ENCODE assay signal across 14 cellular contexts in genomic region chr16:11635127-11635652, GRCh38.
"Had no signal": no experiment of that assay in that cellular context is flagged by ENCODE, and none has a peak within 500 bp of the region (broad histone marks: within the 10 kb centered on the region; RNA-seq: fewer than 3 reads in every experiment).

No MANE protein-coding gene starts in this region.

- H3K4me3 Mint-ChIP-seq: activated naive CD4-positive, alpha-beta T cell treated with anti-CD3 and anti-CD28 coated beads, Interleukin-2, amount 10 ng/mL, durations not matched to agents 7 days and 5 days; activated T-helper 17 cell treated with anti-CD3 and anti-CD28 coated beads, Interleukin-2, amount 50 U/mL, for 72 hours; natural killer cell had no signal

- H3K36me3 Mint-ChIP-seq: activated naive CD4-positive, alpha-beta T cell treated with anti-CD3 and anti-CD28 coated beads, Interleukin-2, amount 10 ng/mL, durations not matched to agents 7 days and 5 days; natural killer cell had no signal

- DNase-seq: activated CD4-positive, alpha-beta T cell treated with anti-CD3 and anti-CD28 coated beads for 1 hour; activated CD4-positive, alpha-beta T cell treated with anti-CD3 and anti-CD28 coated beads, Interleukin-2, amount 50 U/mL, for 4 hours; activated naive CD4-positive, alpha-beta T cell treated with anti-CD3 and anti-CD28 coated beads, Interleukin-2, amount 10 ng/mL, durations not matched to agents 7 days and 5 days; foreskin melanocyte; islet precursor cell; natural killer cell; occipital lobe; stimulated activated CD4-positive, alpha-beta T cell treated with anti-CD3 and anti-CD28 coated beads, Interleukin-15, amount 100 ng/mL, for 24 hours; stimulated activated CD4-positive, alpha-beta T cell treated with anti-CD3 and anti-CD28 coated beads, Interleukin-4, amount 100 ng/mL, for 24 hours; stimulated activated naive CD8-positive, alpha-beta T cell treated with anti-CD3 and anti-CD28 coated beads, Interleukin-15, Interleukin-2, amounts not matched to agents 100 U/mL and 50 U/mL, for 24 hours; testis had no signal

- H3K9me3 ChIP-seq: heart left ventricle, testis had no signal

- H3K36me3 ChIP-seq: heart left ventricle had no signal

- ATAC-seq: activated T-helper 17 cell treated with anti-CD3 and anti-CD28 coated beads, Interleukin-2, amount 50 U/mL, for 72 hours; heart left ventricle; left lobe of liver; stimulated activated naive CD8-positive, alpha-beta T cell treated with anti-CD3 and anti-CD28 coated beads, Interleukin-15, Interleukin-2, amounts not matched to agents 100 U/mL and 50 U/mL, for 24 hours had no signal

- H3K27me3 ChIP-seq: heart left ventricle, testis had no signal

- H3K9me3 Mint-ChIP-seq: activated naive CD4-positive, alpha-beta T cell treated with anti-CD3 and anti-CD28 coated beads, Interleukin-2, amount 10 ng/mL, durations not matched to agents 7 days and 5 days; activated T-helper 17 cell treated with anti-CD3 and anti-CD28 coated beads, Interleukin-2, amount 50 U/mL, for 72 hours; natural killer cell had no signal

- H3K4me1 Mint-ChIP-seq: activated T-helper 17 cell treated with anti-CD3 and anti-CD28 coated beads, Interleukin-2, amount 50 U/mL, for 72 hours had no signal

- H3K4me3 ChIP-seq: heart left ventricle, testis had no signal

- H3K27me3 Mint-ChIP-seq: activated T-helper 17 cell treated with anti-CD3 and anti-CD28 coated beads, Interleukin-2, amount 50 U/mL, for 72 hours had no signal

- H3K27ac ChIP-seq: heart left ventricle, testis had no signal

- H3K27ac Mint-ChIP-seq: activated naive CD4-positive, alpha-beta T cell treated with anti-CD3 and anti-CD28 coated beads, Interleukin-2, amount 10 ng/mL, durations not matched to agents 7 days and 5 days; activated T-helper 17 cell treated with anti-CD3 and anti-CD28 coated beads, Interleukin-2, amount 50 U/mL, for 72 hours; natural killer cell had no signal
